ENCODE assay signal across 9 cellular contexts in the genomic region with DNA sequence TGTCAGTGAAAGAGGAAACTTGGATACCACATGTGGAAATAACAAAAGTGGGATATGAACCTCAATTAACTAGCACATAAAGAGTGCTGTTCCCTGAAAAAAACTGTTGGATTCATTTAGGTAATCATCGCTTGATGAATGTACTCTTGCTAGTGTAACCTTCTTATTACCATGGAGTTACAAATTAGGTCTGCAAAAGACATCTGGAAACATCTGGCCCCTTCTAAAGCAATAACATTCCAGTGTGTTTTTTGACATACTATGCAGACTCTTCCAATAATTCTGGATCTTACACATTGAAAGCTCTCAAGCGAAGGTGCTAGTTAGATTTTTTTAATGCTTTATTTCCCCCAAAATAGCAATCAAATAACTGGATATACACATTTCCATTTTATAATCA.
"Had no signal": no experiment of that assay in that cellular context is flagged by ENCODE, and none has a peak within 500 bp of the region (broad histone marks: within the 10 kb centered on the region; RNA-seq: fewer than 3 reads in every experiment).

No MANE protein-coding gene starts in this region.

- ATAC-seq: HCT116, HepG2 had no signal

- H3K4me3 ChIP-seq: GM23248, HAP-1 had no signal

- H3K4me3 Mint-ChIP-seq: HFFc6, IgD-negative memory B cell had no signal

- H3K27ac Mint-ChIP-seq: HFFc6, IgD-negative memory B cell had no signal

- H3K4me1 ChIP-seq: HAP-1 had no signal

- H3K9me3 ChIP-seq: HAP-1 had no signal

- H3K4me1 Mint-ChIP-seq: IgD-negative memory B cell had no signal

- DNase-seq: GM23248, GOT3, H7, HFFc6 had no signal

- H3K36me3 Mint-ChIP-seq: IgD-negative memory B cell had no signal

- H3K9me3 Mint-ChIP-seq: HFFc6 had no signal

- H3K27me3 Mint-ChIP-seq: IgD-negative memory B cell had no signal

- H3K27ac ChIP-seq: GM23248, HL-60 had no signal

- H3K36me3 ChIP-seq: HAP-1 had no signal
